Comparison of ENCODE assay signal across 8 cellular contexts in genomic region chrX:110145854-110146253, GRCh38.
DNase-seq lines count a peak whose midpoint lies in the region; ATAC-seq and TF ChIP-seq lines count a peak whose summit lies in the region.

No MANE protein-coding gene starts in this region.

- no peak overlapping the region for H3K27ac Mint-ChIP-seq in activated CD4-positive, alpha-beta memory T cell treated with anti-CD3 and anti-CD28 coated beads, Interleukin-2, amount 10 ng/mL, durations not matched to agents 7 days and 5 days
- no peak overlapping the region for H3K27ac Mint-ChIP-seq in T-helper 2 cell treated with Interferon-gamma antibody and Interleukin-4, amounts not matched to agents 5 μg/mL and 100 μg/mL, for 36 hours

- CTCF ChIA-PET in activated CD4-positive, alpha-beta memory T cell treated with anti-CD3 and anti-CD28 coated beads, Interleukin-2, amount 10 ng/mL, durations not matched to agents 7 days and 5 days (lab: Charles Lee) = interaction anchor here (0.6 to 3.4 kb wide), 25 partner anchors 10 to 433 kb away, joined by 3 to 33 read pairs (median 4); no protein-coding TSS in a partner anchor

- intact Hi-C loops in heart right ventricle (cut with DNase I) = loop anchor here in 7 of 10 donors (2.0 to 10.0 kb wide), 6 partner anchors 101 to 241 kb away; partner anchors contain the start of gene TMEM164 (in 2 of the 7)

- peak; percentile 20 to 60 (median 50) for TF ChIP-seq CTCF in heart right ventricle (IDR thresholded peaks at IDR 0.05)

- WGBS in heart right ventricle, 2 donors = 21 to 22% methylated on average over 4 of the region's 4 CpGs

- POLR2A ChIA-PET in activated CD4-positive, alpha-beta memory T cell treated with anti-CD3 and anti-CD28 coated beads, Interleukin-2, amount 10 ng/mL, durations not matched to agents 7 days and 5 days (lab: Charles Lee) = no interaction called here

- no peaks in the 10 kb centered on the region for H3K27me3 Mint-ChIP-seq in activated CD4-positive, alpha-beta memory T cell treated with anti-CD3 and anti-CD28 coated beads, Interleukin-2, amount 10 ng/mL, durations not matched to agents 7 days and 5 days
- H3K27me3 Mint-ChIP-seq in T-helper 2 cell treated with Interferon-gamma antibody and Interleukin-4, amounts not matched to agents 5 μg/mL and 100 μg/mL, for 36 hours (ENCODE audit: low read depth) = no peaks in the 10 kb centered on the region

- H3K4me3 Mint-ChIP-seq in activated CD4-positive, alpha-beta memory T cell treated with anti-CD3 and anti-CD28 coated beads, Interleukin-2, amount 10 ng/mL, durations not matched to agents 7 days and 5 days = no peak overlapping the region
- no peak overlapping the region for H3K4me3 Mint-ChIP-seq in T-helper 2 cell treated with Interferon-gamma antibody and Interleukin-4, amounts not matched to agents 5 μg/mL and 100 μg/mL, for 36 hours

- H3K36me3 Mint-ChIP-seq in activated CD4-positive, alpha-beta memory T cell treated with anti-CD3 and anti-CD28 coated beads, Interleukin-2, amount 10 ng/mL, durations not matched to agents 7 days and 5 days (ENCODE audit: low read depth) = no peaks in the 10 kb centered on the region
- H3K36me3 Mint-ChIP-seq in T-helper 2 cell treated with Interferon-gamma antibody and Interleukin-4, amounts not matched to agents 5 μg/mL and 100 μg/mL, for 36 hours (ENCODE audit: low read depth) = peaks cover 2% of the 10 kb centered on the region

- DNase-seq in DMS114 treated with DMSO at 0.1 percent for 48 hours (lab: John Stamatoyannopoulos, UW; ENCODE audit: unreplicated experiment) = peak; percentile 7
- DNase-seq in GM19238 (ENCODE audit: insufficient read length, low spot score) = peak; percentile 13
- peak; percentile 19 for DNase-seq in Jurkat, Clone E6-1 (ENCODE audit: low read depth, low spot score)
- peak; percentile 18 for DNase-seq in activated CD4-positive, alpha-beta memory T cell treated with anti-CD3 and anti-CD28 coated beads, Interleukin-2, amount 10 ng/mL, durations not matched to agents 7 days and 5 days
- DNase-seq in heart right ventricle = no peak
- DNase-seq in stimulated activated CD4-positive, alpha-beta T cell treated with anti-CD3 and anti-CD28 coated beads, Interleukin-15, amount 100 ng/mL, for 24 hours = peak; percentile 28
- no peak for DNase-seq in T-helper 2 cell treated with Interferon-gamma antibody and Interleukin-4, amounts not matched to agents 5 μg/mL and 100 μg/mL, for 36 hours (ENCODE audit: low spot score)

- ATAC-seq in heart right ventricle (peak in 5 of 8 donors; percentile 15 to 55 (median 38)), GM19324 (IDR thresholded peaks at IDR 0.05; ENCODE audit: low FRiP score, unreplicated experiment) (no peak)

- H3K4me1 Mint-ChIP-seq in activated CD4-positive, alpha-beta memory T cell treated with anti-CD3 and anti-CD28 coated beads, Interleukin-2, amount 10 ng/mL, durations not matched to agents 7 days and 5 days = peaks cover 7% of the 10 kb centered on the region
- peaks cover 7% of the 10 kb centered on the region for H3K4me1 Mint-ChIP-seq in T-helper 2 cell treated with Interferon-gamma antibody and Interleukin-4, amounts not matched to agents 5 μg/mL and 100 μg/mL, for 36 hours (ENCODE audit: low read depth)

- H3K36me3 ChIP-seq in heart right ventricle = peaks cover 0 to 3% (median 0%) of the 10 kb centered on the region in 9 donors

- H3K9me3 ChIP-seq in heart right ventricle = no peaks in the 10 kb centered on the region

- peaks cover 0 to 46% (median 8%) of the 10 kb centered on the region in 9 donors for H3K4me1 ChIP-seq in heart right ventricle

- H3K4me3 ChIP-seq in Jurkat, Clone E6-1 (ENCODE audit: low read length) = no peak overlapping the region
- H3K4me3 ChIP-seq in heart right ventricle = no peak overlapping the region

- no peaks in the 10 kb centered on the region for H3K27me3 ChIP-seq in heart right ventricle

- H3K27ac ChIP-seq in heart right ventricle = peak overlapping the region in 2 of 10 donors; percentile 15 to 19

- no peaks in the 10 kb centered on the region for H3K9me3 Mint-ChIP-seq in activated CD4-positive, alpha-beta memory T cell treated with anti-CD3 and anti-CD28 coated beads, Interleukin-2, amount 10 ng/mL, durations not matched to agents 7 days and 5 days
- H3K9me3 Mint-ChIP-seq in T-helper 2 cell treated with Interferon-gamma antibody and Interleukin-4, amounts not matched to agents 5 μg/mL and 100 μg/mL, for 36 hours = no peaks in the 10 kb centered on the region

Comparison
In these comparisons a context has a peak if more than half of its experiments do, and no peak if none do; other contexts are left out.
1. DNase-seq: peak in DMS114 treated with DMSO at 0.1 percent for 48 hours (single experiment), GM19238 (single experiment), Jurkat, Clone E6-1 (single experiment), activated CD4-positive, alpha-beta memory T cell treated with anti-CD3 and anti-CD28 coated beads, Interleukin-2, amount 10 ng/mL, durations not matched to agents 7 days and 5 days (single experiment) and stimulated activated CD4-positive, alpha-beta T cell treated with anti-CD3 and anti-CD28 coated beads, Interleukin-15, amount 100 ng/mL, for 24 hours (single experiment); none in heart right ventricle (0 of 2) and T-helper 2 cell treated with Interferon-gamma antibody and Interleukin-4, amounts not matched to agents 5 μg/mL and 100 μg/mL, for 36 hours (single experiment).